In genomic region chr17:79420318-79421243, GRCh38 we compare ENCODE assay signal across 9 cellular contexts.
DNase-seq lines count a peak whose midpoint lies in the region; TF ChIP-seq lines count a peak whose summit lies in the region.
"Had no signal": no experiment of that assay in that cellular context is flagged by ENCODE, and none has a peak within 500 bp of the region (broad histone marks: within the 10 kb centered on the region; RNA-seq: fewer than 3 reads in every experiment).

No MANE protein-coding gene starts in this region.

- peaks cover 8% of the 10 kb centered on the region for H3K27me3 ChIP-seq in GM23248 (replicated peaks; ENCODE audit: insufficient read depth)
- peaks cover 0 to 80% (median 20%) of the 10 kb centered on the region in 3 donors for H3K27me3 ChIP-seq in stomach

- TF ChIP-seq POLR2A in stomach (IDR thresholded peaks at IDR 0.05), result no peak

- H3K4me2 ChIP-seq in GM23248 (ENCODE audit: unreplicated experiment), result no peak overlapping the region

- no peak overlapping the region for H3K27ac ChIP-seq in GM23248
- no peak overlapping the region for H3K27ac ChIP-seq in stomach
- H3K27ac ChIP-seq: thoracic aorta had no signal

- H3K9ac ChIP-seq in GM23248, result no peak overlapping the region

- no peak overlapping the region for H3K4me3 Mint-ChIP-seq in activated CD4-positive, alpha-beta T cell treated with anti-CD3 and anti-CD28 coated beads, Interleukin-2, amount 10 ng/mL, durations not matched to agents 24 days and 14 days
- H3K4me3 Mint-ChIP-seq: activated naive CD8-positive, alpha-beta T cell treated with anti-CD3 and anti-CD28 coated beads, Interleukin-2, amount 10 ng/mL, durations not matched to agents 7 days and 5 days had no signal

- H3K4me1 ChIP-seq in GM23248 (ENCODE audit: insufficient read depth) (no peaks in the 10 kb centered on the region), stomach (no peaks in the 10 kb centered on the region)

- no peak overlapping the region for H3K4me3 ChIP-seq in GM23248
- no peak overlapping the region for H3K4me3 ChIP-seq in stomach
- H3K4me3 ChIP-seq: thoracic aorta had no signal

- in situ Hi-C loops in GM23248 (cut with MboI), result no loop called here

- H3K4me1 Mint-ChIP-seq in activated CD4-positive, alpha-beta T cell treated with anti-CD3 and anti-CD28 coated beads, Interleukin-2, amount 10 ng/mL, durations not matched to agents 24 days and 14 days, result peaks cover 3% of the 10 kb centered on the region
- H3K4me1 Mint-ChIP-seq: activated naive CD8-positive, alpha-beta T cell treated with anti-CD3 and anti-CD28 coated beads, Interleukin-2, amount 10 ng/mL, durations not matched to agents 7 days and 5 days had no signal

- H3K27me3 Mint-ChIP-seq in activated CD4-positive, alpha-beta T cell treated with anti-CD3 and anti-CD28 coated beads, Interleukin-2, amount 10 ng/mL, durations not matched to agents 24 days and 14 days, result no peaks in the 10 kb centered on the region
- H3K27me3 Mint-ChIP-seq: activated naive CD8-positive, alpha-beta T cell treated with anti-CD3 and anti-CD28 coated beads, Interleukin-2, amount 10 ng/mL, durations not matched to agents 7 days and 5 days had no signal

- H3K36me3 Mint-ChIP-seq in activated CD4-positive, alpha-beta T cell treated with anti-CD3 and anti-CD28 coated beads, Interleukin-2, amount 10 ng/mL, durations not matched to agents 24 days and 14 days (ENCODE audit: low read depth), result no peaks in the 10 kb centered on the region
- H3K36me3 Mint-ChIP-seq: activated naive CD8-positive, alpha-beta T cell treated with anti-CD3 and anti-CD28 coated beads, Interleukin-2, amount 10 ng/mL, durations not matched to agents 7 days and 5 days had no signal

- no peak for TF ChIP-seq CTCF in stomach (IDR thresholded peaks at IDR 0.05)

- H3F3A ChIP-seq in GM23248 (ENCODE audit: insufficient read depth), result no peaks in the 10 kb centered on the region

- H2AFZ ChIP-seq in GM23248, result no peak overlapping the region

- H3K9me3 ChIP-seq in GM23248 (ENCODE audit: low read depth), result no peaks in the 10 kb centered on the region
- H3K9me3 ChIP-seq in stomach, result no peaks in the 10 kb centered on the region
- H3K9me3 ChIP-seq: thoracic aorta had no signal

- no peak for TF ChIP-seq EP300 in stomach (IDR thresholded peaks at IDR 0.05)

- no peaks in the 10 kb centered on the region for H4K20me1 ChIP-seq in GM23248 (ENCODE audit: insufficient read depth)

- WGBS in GM23248 (ENCODE audit: low coverage in 1 of 2, low lambda C conversion rate in 2 of 2, missing lambda C conversion rate in 2 of 2), 2 experiments, result 39 to 42% methylated on average over 19 of the region's 19 CpGs
- WGBS in stomach, 5 donors, result 49 to 69% (median 53%) methylated on average over 9 to 19 of the region's 19 CpGs

- H3K36me3 ChIP-seq in GM23248 (ENCODE audit: low read depth) (no peaks in the 10 kb centered on the region), stomach (no peaks in the 10 kb centered on the region)
- H3K36me3 ChIP-seq: thoracic aorta had no signal

- no peaks in the 10 kb centered on the region for H3K9me3 Mint-ChIP-seq in activated CD4-positive, alpha-beta T cell treated with anti-CD3 and anti-CD28 coated beads, Interleukin-2, amount 10 ng/mL, durations not matched to agents 24 days and 14 days
- H3K9me3 Mint-ChIP-seq: activated naive CD8-positive, alpha-beta T cell treated with anti-CD3 and anti-CD28 coated beads, Interleukin-2, amount 10 ng/mL, durations not matched to agents 7 days and 5 days had no signal

- H3K79me2 ChIP-seq in GM23248 (ENCODE audit: insufficient read depth), result no peaks in the 10 kb centered on the region

- H3K27ac Mint-ChIP-seq in activated CD4-positive, alpha-beta T cell treated with anti-CD3 and anti-CD28 coated beads, Interleukin-2, amount 10 ng/mL, durations not matched to agents 24 days and 14 days, result peak overlapping the region; percentile 48
- H3K27ac Mint-ChIP-seq: activated naive CD8-positive, alpha-beta T cell treated with anti-CD3 and anti-CD28 coated beads, Interleukin-2, amount 10 ng/mL, durations not matched to agents 7 days and 5 days had no signal

- H3K9me2 ChIP-seq in GM23248 (ENCODE audit: insufficient read depth), result no peaks in the 10 kb centered on the region

- intact Hi-C loops in activated CD4-positive, alpha-beta T cell treated with anti-CD3 and anti-CD28 coated beads, Interleukin-2, amount 10 ng/mL, durations not matched to agents 24 days and 14 days (cut with micrococcal nuclease), result no loop called here
- intact Hi-C loops in stomach (cut with DNase I; ENCODE audit: low total_unique reads), result no loop called here

- DNase-seq in GM23248 (peak; percentile 79), fibroblast of the conjunctiva (ENCODE audit: low read depth) (peak; percentile 24), NCI-H1694 (lab: John Stamatoyannopoulos, UW) (no peak), NCI-H146 (lab: John Stamatoyannopoulos, UW) (no peak), stomach (no peak)
- DNase-seq in activated CD4-positive, alpha-beta T cell treated with anti-CD3 and anti-CD28 coated beads, Interleukin-2, amount 10 ng/mL, durations not matched to agents 24 days and 14 days, result peak; percentile 64
- peak; percentile 12 to 43 (median 20) for DNase-seq in stimulated activated CD4-positive, alpha-beta T cell treated with anti-CD3 and anti-CD28 coated beads, TNF-alpha, amount 100 ng/mL, for 48 hours (ENCODE audit: low read depth in 3 of 3)
- DNase-seq: activated naive CD8-positive, alpha-beta T cell treated with anti-CD3 and anti-CD28 coated beads, Interleukin-2, amount 10 ng/mL, durations not matched to agents 7 days and 5 days had no signal

Comparison
In these comparisons a context has a peak if more than half of its experiments do, and no peak if none do; other contexts are left out.
1. DNase-seq: peak in GM23248 (single experiment), activated CD4-positive, alpha-beta T cell treated with anti-CD3 and anti-CD28 coated beads, Interleukin-2, amount 10 ng/mL, durations not matched to agents 24 days and 14 days (single experiment), fibroblast of the conjunctiva (single experiment) and stimulated activated CD4-positive, alpha-beta T cell treated with anti-CD3 and anti-CD28 coated beads, TNF-alpha, amount 100 ng/mL, for 48 hours (3 of 3); none in NCI-H1694 (single experiment), NCI-H146 (single experiment) and stomach (single experiment).